In the genomic region with DNA sequence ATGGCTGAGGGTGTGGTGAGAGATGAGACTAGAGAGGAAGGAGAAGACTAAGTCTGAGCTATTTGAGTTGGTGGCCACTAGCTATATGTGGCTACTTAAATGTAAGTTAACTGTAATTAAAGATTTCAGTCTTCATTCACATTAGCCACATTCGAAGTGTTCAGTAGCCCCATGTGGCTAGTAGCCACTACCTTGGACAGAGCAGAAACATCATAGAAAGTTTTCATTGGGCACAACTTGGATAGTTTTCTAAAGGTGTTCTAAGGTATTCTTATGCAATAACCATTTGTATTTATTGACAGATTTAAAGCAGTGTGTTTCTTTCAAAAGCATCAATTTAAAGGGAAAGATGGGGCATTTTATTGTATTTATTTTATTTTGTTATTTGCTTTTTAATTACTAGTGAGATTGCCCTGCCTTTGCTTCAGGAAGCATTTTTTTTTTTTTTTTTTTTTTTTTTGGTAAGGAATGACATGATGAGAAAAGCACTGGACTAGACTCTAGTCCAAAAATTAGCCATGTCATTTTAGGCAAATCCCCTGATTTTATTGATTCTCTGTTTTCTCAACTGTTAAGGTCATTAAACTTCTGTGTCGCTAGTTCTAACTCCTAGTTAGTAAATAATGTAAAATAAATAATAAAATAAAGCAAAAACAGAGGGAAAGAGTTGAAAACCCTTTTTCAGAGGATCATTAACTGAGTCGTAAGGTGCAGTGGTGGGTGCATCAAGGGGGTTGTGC, we compare ENCODE assay signal across 24 cellular contexts.
DNase-seq lines count a peak whose midpoint lies in the region; ATAC-seq and TF ChIP-seq lines count a peak whose summit lies in the region.
"Had no signal": no experiment of that assay in that cellular context is flagged by ENCODE, and none has a peak within 500 bp of the region (broad histone marks: within the 10 kb centered on the region; RNA-seq: fewer than 3 reads in every experiment).

No MANE protein-coding gene starts in this region.

- no peaks in the 10 kb centered on the region for H3K4me1 ChIP-seq in HEK293 (ENCODE audit: control insufficient read depth, insufficient read depth, low read length)
- H3K4me1 ChIP-seq: BE2C, BLaER1 had no signal

- no peak overlapping the region for H3K27ac Mint-ChIP-seq in activated CD4-positive, alpha-beta memory T cell treated with anti-CD3 and anti-CD28 coated beads, Interleukin-2, amount 10 ng/mL, durations not matched to agents 7 days and 5 days
- H3K27ac Mint-ChIP-seq: CD14-positive monocyte; CD4-positive, alpha-beta memory T cell; CD4-positive, CD25-positive, alpha-beta regulatory T cell; CD8-positive, alpha-beta memory T cell had no signal

- no peaks in the 10 kb centered on the region for H3K27me3 Mint-ChIP-seq in activated CD4-positive, alpha-beta memory T cell treated with anti-CD3 and anti-CD28 coated beads, Interleukin-2, amount 10 ng/mL, durations not matched to agents 7 days and 5 days
- H3K27me3 Mint-ChIP-seq: CD4-positive, alpha-beta memory T cell; CD4-positive, CD25-positive, alpha-beta regulatory T cell had no signal

- H3K36me3 Mint-ChIP-seq in activated CD4-positive, alpha-beta memory T cell treated with anti-CD3 and anti-CD28 coated beads, Interleukin-2, amount 10 ng/mL, durations not matched to agents 7 days and 5 days (ENCODE audit: low read depth) = no peaks in the 10 kb centered on the region
- H3K36me3 Mint-ChIP-seq: CD14-positive monocyte; CD4-positive, alpha-beta memory T cell; CD4-positive, CD25-positive, alpha-beta regulatory T cell; CD8-positive, alpha-beta memory T cell had no signal

- peaks cover 8% of the 10 kb centered on the region for H3K9me3 Mint-ChIP-seq in activated CD4-positive, alpha-beta memory T cell treated with anti-CD3 and anti-CD28 coated beads, Interleukin-2, amount 10 ng/mL, durations not matched to agents 7 days and 5 days

- H3K4me3 Mint-ChIP-seq in activated CD4-positive, alpha-beta memory T cell treated with anti-CD3 and anti-CD28 coated beads, Interleukin-2, amount 10 ng/mL, durations not matched to agents 7 days and 5 days = no peak overlapping the region
- H3K4me3 Mint-ChIP-seq: CD14-positive monocyte; CD4-positive, alpha-beta memory T cell; CD4-positive, CD25-positive, alpha-beta regulatory T cell; CD8-positive, alpha-beta memory T cell had no signal

- H3K27ac ChIP-seq in HEK293 (ENCODE audit: extremely low read depth, low read depth, low read length) = no peak overlapping the region
- H3K27ac ChIP-seq: BLaER1 had no signal

- no peak for DNase-seq in left lobe of liver (ENCODE audit: low spot score)
- DNase-seq in NCI-H1105 (lab: John Stamatoyannopoulos, UW) = no peak
- DNase-seq in activated CD4-positive, alpha-beta memory T cell treated with anti-CD3 and anti-CD28 coated beads, Interleukin-2, amount 10 ng/mL, durations not matched to agents 7 days and 5 days = no peak
- DNase-seq in SIG-M5 treated with dmso at 0.1 percent for 504 hours (lab: John Stamatoyannopoulos, UW; ENCODE audit: unreplicated experiment) = no peak
- DNase-seq: 8988T; ACHN; BE2C; C1 segment of cervical spinal cord; CD4-positive, alpha-beta memory T cell; CD4-positive, CD25-positive, alpha-beta regulatory T cell; CD8-positive, alpha-beta memory T cell; COR-L47; DMS 273 treated with DMSO at 0.1 percent for 48 hours; DMS153; DMS53; DMS79; DND-41; EL; GDM1 had no signal

- POLR2A ChIA-PET in HEK293 (lab: Yijun Ruan, JAX) = no interaction called here
- POLR2A ChIA-PET in activated CD4-positive, alpha-beta memory T cell treated with anti-CD3 and anti-CD28 coated beads, Interleukin-2, amount 10 ng/mL, durations not matched to agents 7 days and 5 days (lab: Charles Lee) = no interaction called here

- H3K4me3 ChIP-seq in HEK293 (ENCODE audit: low read depth, low read length) = no peak overlapping the region
- H3K4me3 ChIP-seq: BLaER1, GM12878 had no signal

- no peak for TF ChIP-seq RAD21 in Ishikawa (IDR thresholded peaks at IDR 0.05; ENCODE audit: low read depth)

- H3K9me3 ChIP-seq in HEK293 (ENCODE audit: control insufficient read depth, insufficient read depth, low read depth, low read length) = no peaks in the 10 kb centered on the region
- H3K9me3 ChIP-seq: BE2C, BLaER1 had no signal

- no peak for TF ChIP-seq EP300 in Ishikawa (IDR thresholded peaks at IDR 0.05; ENCODE audit: borderline replicate concordance)

- ATAC-seq in left lobe of liver = peak; percentile 40
- ATAC-seq: GM12878 had no signal

- CTCF ChIA-PET in HEK293 (lab: Yijun Ruan, JAX) = no interaction called here
- CTCF ChIA-PET in activated CD4-positive, alpha-beta memory T cell treated with anti-CD3 and anti-CD28 coated beads, Interleukin-2, amount 10 ng/mL, durations not matched to agents 7 days and 5 days (lab: Charles Lee) = no interaction called here

- no peaks in the 10 kb centered on the region for H3K4me1 Mint-ChIP-seq in activated CD4-positive, alpha-beta memory T cell treated with anti-CD3 and anti-CD28 coated beads, Interleukin-2, amount 10 ng/mL, durations not matched to agents 7 days and 5 days
- H3K4me1 Mint-ChIP-seq: CD14-positive monocyte; CD4-positive, alpha-beta memory T cell; CD4-positive, CD25-positive, alpha-beta regulatory T cell; CD8-positive, alpha-beta memory T cell had no signal

- H3K36me3 ChIP-seq in HEK293 (ENCODE audit: control insufficient read depth in 2 of 2, insufficient read depth in 1 of 2, low read length in 2 of 2) = no peaks in the 10 kb centered on the region
- H3K36me3 ChIP-seq: BE2C, BLaER1 had no signal

- no peak for TF ChIP-seq CTCF in HEK293 (tag by site-specific recombination; IDR thresholded peaks at IDR 0.05)

TF ChIP-seq in HEK293, 187 proteins besides CTCF, POLR2A, EP300 and RAD21:
- TF ChIP-seq, protein P1, sequence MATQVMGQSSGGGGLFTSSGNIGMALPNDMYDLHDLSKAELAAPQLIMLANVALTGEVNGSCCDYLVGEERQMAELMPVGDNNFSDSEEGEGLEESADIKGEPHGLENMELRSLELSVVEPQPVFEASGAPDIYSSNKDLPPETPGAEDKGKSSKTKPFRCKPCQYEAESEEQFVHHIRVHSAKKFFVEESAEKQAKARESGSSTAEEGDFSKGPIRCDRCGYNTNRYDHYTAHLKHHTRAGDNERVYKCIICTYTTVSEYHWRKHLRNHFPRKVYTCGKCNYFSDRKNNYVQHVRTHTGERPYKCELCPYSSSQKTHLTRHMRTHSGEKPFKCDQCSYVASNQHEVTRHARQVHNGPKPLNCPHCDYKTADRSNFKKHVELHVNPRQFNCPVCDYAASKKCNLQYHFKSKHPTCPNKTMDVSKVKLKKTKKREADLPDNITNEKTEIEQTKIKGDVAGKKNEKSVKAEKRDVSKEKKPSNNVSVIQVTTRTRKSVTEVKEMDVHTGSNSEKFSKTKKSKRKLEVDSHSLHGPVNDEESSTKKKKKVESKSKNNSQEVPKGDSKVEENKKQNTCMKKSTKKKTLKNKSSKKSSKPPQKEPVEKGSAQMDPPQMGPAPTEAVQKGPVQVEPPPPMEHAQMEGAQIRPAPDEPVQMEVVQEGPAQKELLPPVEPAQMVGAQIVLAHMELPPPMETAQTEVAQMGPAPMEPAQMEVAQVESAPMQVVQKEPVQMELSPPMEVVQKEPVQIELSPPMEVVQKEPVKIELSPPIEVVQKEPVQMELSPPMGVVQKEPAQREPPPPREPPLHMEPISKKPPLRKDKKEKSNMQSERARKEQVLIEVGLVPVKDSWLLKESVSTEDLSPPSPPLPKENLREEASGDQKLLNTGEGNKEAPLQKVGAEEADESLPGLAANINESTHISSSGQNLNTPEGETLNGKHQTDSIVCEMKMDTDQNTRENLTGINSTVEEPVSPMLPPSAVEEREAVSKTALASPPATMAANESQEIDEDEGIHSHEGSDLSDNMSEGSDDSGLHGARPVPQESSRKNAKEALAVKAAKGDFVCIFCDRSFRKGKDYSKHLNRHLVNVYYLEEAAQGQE (tag by site-specific recombination; IDR thresholded peaks at IDR 0.05) = peak; percentile 72; the same call in 1 of the 2 replicates
- TF ChIP-seq ZNF626 (tag by site-specific recombination; IDR thresholded peaks at IDR 0.05) (no peak), ZNF664 (tag by site-specific recombination; IDR thresholded peaks at IDR 0.05) (no peak), ZNF239 (tag by site-specific recombination; IDR thresholded peaks at IDR 0.05) (no peak), YY2 (tag by site-specific recombination; IDR thresholded peaks at IDR 0.05) (no peak)

TF ChIP-seq in Ishikawa, 13 proteins besides CTCF, POLR2A, EP300 and RAD21 (continues in another document):
- TF ChIP-seq FOXM1 (IDR thresholded peaks at IDR 0.05; ENCODE audit: borderline replicate concordance, low read depth) (no peak), CEBPB (IDR thresholded peaks at IDR 0.05) (no peak), ZBTB7A (IDR thresholded peaks at IDR 0.05; ENCODE audit: low read depth) (no peak), MAX (IDR thresholded peaks at IDR 0.05) (no peak), TAF1 (IDR thresholded peaks at IDR 0.05; ENCODE audit: low read depth) (no peak), TCF12 (IDR thresholded peaks at IDR 0.05; ENCODE audit: low read depth) (no peak)
- TF ChIP-seq, protein P1 (IDR thresholded peaks at IDR 0.05; ENCODE audit: low read depth) = peak; percentile 50; the same call in 1 of the 2 replicates
